9 cellular contexts compared by ENCODE assay signal in the genomic region with DNA sequence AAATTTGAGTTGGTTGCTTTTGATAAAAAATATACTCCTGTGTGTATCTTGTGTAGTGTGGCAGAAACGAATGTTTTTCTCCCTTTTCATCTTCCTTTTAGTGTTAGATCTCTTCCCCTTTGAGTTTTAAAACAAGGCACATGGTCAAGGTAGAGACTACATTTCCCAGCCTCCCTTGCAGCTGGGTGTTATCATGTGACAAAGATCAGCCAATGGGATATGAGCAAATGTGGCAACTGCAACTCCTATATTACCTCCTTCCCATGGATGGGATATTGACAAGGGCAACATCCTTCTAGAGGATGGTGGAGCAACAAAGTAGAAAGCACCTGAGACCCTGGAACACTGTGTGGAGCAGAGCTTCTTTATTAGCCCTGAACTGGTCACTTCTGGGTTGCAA. TPM values are rescaled to one million over a fixed set of nuclear protein-coding genes. Genes with fewer than 3 reads are reported as not detected.
DNase-seq lines count a peak whose midpoint lies in the region; ATAC-seq and TF ChIP-seq lines count a peak whose summit lies in the region.
"Had no signal": no experiment of that assay in that cellular context is flagged by ENCODE, and none has a peak within 500 bp of the region (broad histone marks: within the 10 kb centered on the region; RNA-seq: fewer than 3 reads in every experiment).

No MANE protein-coding gene starts in this region.

- no peaks in the 10 kb centered on the region for H3K4me1 ChIP-seq in CD4-positive, alpha-beta memory T cell (ENCODE audit: insufficient read depth, low read length)
- no peaks in the 10 kb centered on the region for H3K4me1 ChIP-seq in HAP-1
- no peaks in the 10 kb centered on the region for H3K4me1 ChIP-seq in smooth muscle cell (ENCODE audit: low read depth)

- no peak overlapping the region for H2AFZ ChIP-seq in smooth muscle cell (ENCODE audit: low read depth)

- no peaks in the 10 kb centered on the region for H3K79me2 ChIP-seq in smooth muscle cell (ENCODE audit: low read depth)

- ATAC-seq in GM19324 (IDR thresholded peaks at IDR 0.05; ENCODE audit: low FRiP score, unreplicated experiment) (no peak), GM18873 (IDR thresholded peaks at IDR 0.05; ENCODE audit: low FRiP score, unreplicated experiment) (no peak)

- H4K20me1 ChIP-seq in smooth muscle cell (ENCODE audit: low read depth): no peaks in the 10 kb centered on the region

- H3K36me3 ChIP-seq in CD4-positive, alpha-beta memory T cell (ENCODE audit: insufficient read depth, low read length): no peaks in the 10 kb centered on the region
- H3K36me3 ChIP-seq in HAP-1 (replicated peaks): no peaks in the 10 kb centered on the region
- no peaks in the 10 kb centered on the region for H3K36me3 ChIP-seq in smooth muscle cell (ENCODE audit: low read depth)

- no peaks in the 10 kb centered on the region for H3F3A ChIP-seq in smooth muscle cell (ENCODE audit: low read depth)

- no peak overlapping the region for H3K4me3 Mint-ChIP-seq in CD4-positive, alpha-beta memory T cell
- H3K4me3 Mint-ChIP-seq: activated naive CD8-positive, alpha-beta T cell treated with anti-CD3 and anti-CD28 coated beads, Interleukin-2, amount 10 ng/mL, durations not matched to agents 7 days and 5 days had no signal

- no peak for TF ChIP-seq CTCF in RWPE1 (conservative IDR thresholded peaks at IDR 0.05; ENCODE audit: low read depth)
- no peak for TF ChIP-seq CTCF in smooth muscle cell (IDR thresholded peaks at IDR 0.05; ENCODE audit: borderline replicate concordance, insufficient read depth, poor library complexity, severe bottlenecking)

- peaks cover 0 to 16% (median 5%) of the 10 kb centered on the region in 8 donors for H3K9me3 Mint-ChIP-seq in CD4-positive, alpha-beta memory T cell

- H3K27ac Mint-ChIP-seq in CD4-positive, alpha-beta memory T cell: peak overlapping the region in 1 of 7 donors; percentile 38
- H3K27ac Mint-ChIP-seq: activated naive CD8-positive, alpha-beta T cell treated with anti-CD3 and anti-CD28 coated beads, Interleukin-2, amount 10 ng/mL, durations not matched to agents 7 days and 5 days had no signal

- no peak overlapping the region for H3K9ac ChIP-seq in smooth muscle cell (ENCODE audit: low read depth)

- no peaks in the 10 kb centered on the region for H3K9me3 ChIP-seq in CD4-positive, alpha-beta memory T cell (ENCODE audit: control insufficient read depth in 1 of 2, low read length in 2 of 2)
- H3K9me3 ChIP-seq in HAP-1 (no peaks in the 10 kb centered on the region), smooth muscle cell (replicated peaks; ENCODE audit: low read depth) (no peaks in the 10 kb centered on the region)

- H3K27ac ChIP-seq in CD4-positive, alpha-beta memory T cell (ENCODE audit: low read depth, low read length): no peak overlapping the region
- no peak overlapping the region for H3K27ac ChIP-seq in RWPE1
- no peak overlapping the region for H3K27ac ChIP-seq in smooth muscle cell (ENCODE audit: low read depth)

- H3K27me3 ChIP-seq in CD4-positive, alpha-beta memory T cell (ENCODE audit: insufficient read depth, low read length): no peaks in the 10 kb centered on the region
- H3K27me3 ChIP-seq in HAP-1 (ENCODE audit: low read depth) (no peaks in the 10 kb centered on the region), smooth muscle cell (ENCODE audit: low read depth) (no peaks in the 10 kb centered on the region)

- H3K4me2 ChIP-seq in smooth muscle cell: no peak overlapping the region

- no peaks in the 10 kb centered on the region for H3K36me3 Mint-ChIP-seq in CD4-positive, alpha-beta memory T cell
- H3K36me3 Mint-ChIP-seq: activated naive CD8-positive, alpha-beta T cell treated with anti-CD3 and anti-CD28 coated beads, Interleukin-2, amount 10 ng/mL, durations not matched to agents 7 days and 5 days had no signal

- intact Hi-C loops in CD4-positive, alpha-beta memory T cell (cut with micrococcal nuclease): no loop called here

- POLR2A ChIA-PET in CD4-positive, alpha-beta memory T cell (lab: Charles Lee; ENCODE audit: partially characterized antibody): no interaction called here
- POLR2A ChIA-PET in RWPE1 (lab: Yijun Ruan, JAX; ENCODE audit: low non-redundant PET): no interaction called here

- peaks cover 0 to 2% (median 0%) of the 10 kb centered on the region in 4 donors for H3K4me1 Mint-ChIP-seq in CD4-positive, alpha-beta memory T cell
- H3K4me1 Mint-ChIP-seq: activated naive CD8-positive, alpha-beta T cell treated with anti-CD3 and anti-CD28 coated beads, Interleukin-2, amount 10 ng/mL, durations not matched to agents 7 days and 5 days had no signal

- H3K4me3 ChIP-seq in CD4-positive, alpha-beta memory T cell (ENCODE audit: low read length in 2 of 2): no peak overlapping the region
- H3K4me3 ChIP-seq in HAP-1: no peak overlapping the region
- H3K4me3 ChIP-seq in smooth muscle cell: no peak overlapping the region

- DNase-seq in CD4-positive, alpha-beta memory T cell: peak in 4 of 5 donors; percentile 1 to 26 (median 14)
- DNase-seq in HAP-1 (ENCODE audit: low spot score in 2 of 2) (peak; percentile 18 to 36), RWPE1 (ENCODE audit: low spot score) (peak; percentile 81), foreskin melanocyte (peak; percentile 6), smooth muscle cell (lab: John Stamatoyannopoulos, UW; ENCODE audit: unreplicated experiment) (no peak), NCI-H1092 treated with DMSO at 0.1 percent for 48 hours (lab: John Stamatoyannopoulos, UW) (no peak)
- DNase-seq: activated naive CD8-positive, alpha-beta T cell treated with anti-CD3 and anti-CD28 coated beads, Interleukin-2, amount 10 ng/mL, durations not matched to agents 7 days and 5 days had no signal

- in situ Hi-C loops in HAP-1 (cut with MboI; ENCODE audit: low sequenced_read_pairs): no loop called here

- WGBS in smooth muscle cell (ENCODE audit: low lambda C conversion rate): 17% methylated on average over 1 of the region's 1 CpG

- peaks cover 0 to 2% of the 10 kb centered on the region in 2 donors for H3K27me3 Mint-ChIP-seq in CD4-positive, alpha-beta memory T cell
- H3K27me3 Mint-ChIP-seq: activated naive CD8-positive, alpha-beta T cell treated with anti-CD3 and anti-CD28 coated beads, Interleukin-2, amount 10 ng/mL, durations not matched to agents 7 days and 5 days had no signal

- CTCF ChIA-PET in CD4-positive, alpha-beta memory T cell (lab: Charles Lee; ENCODE audit: partially characterized antibody): no interaction called here
- CTCF ChIA-PET in RWPE1 (lab: Yijun Ruan, JAX): interaction anchor here (0.6 kb wide), 1 partner anchor 78 kb away, joined by 3 read pairs; no protein-coding TSS in a partner anchor

RNA-seq across cellular contexts. Expression of a gene that starts 42.4 kb away (rescaled TPM):
- not detected for total RNA-seq in CD4-positive, alpha-beta memory T cell
- not detected for polyA plus RNA-seq in CD4-positive, alpha-beta memory T cell
- not detected in 2 replicates for total RNA-seq in smooth muscle cell
- polyA plus RNA-seq in smooth muscle cell: not detected in 2 replicates
- total RNA-seq: activated naive CD8-positive, alpha-beta T cell treated with anti-CD3 and anti-CD28 coated beads, Interleukin-2, amount 10 ng/mL, durations not matched to agents 7 days and 5 days had no signal

RNA-seq across cellular contexts. Expression of a gene that starts 49.4 kb away (rescaled TPM):
- total RNA-seq in CD4-positive, alpha-beta memory T cell: not detected
- polyA plus RNA-seq in CD4-positive, alpha-beta memory T cell: under 1 TPM in 1 of 2 donors, not detected in 1; 0.20 TPM
- not detected in 2 replicates for total RNA-seq in smooth muscle cell
- not detected in 2 replicates for polyA plus RNA-seq in smooth muscle cell

RNA-seq across cellular contexts. Expression of a gene that starts 57.6 kb away (rescaled TPM):
- 10 to 100 TPM; 45.9 to 48.3 TPM for total RNA-seq in CD4-positive, alpha-beta memory T cell
- 10 to 100 TPM; 10.3 to 12.5 TPM for polyA plus RNA-seq in CD4-positive, alpha-beta memory T cell
- 16.0 and 16.4 TPM in 2 replicates for total RNA-seq in smooth muscle cell
- polyA plus RNA-seq in smooth muscle cell: 14.8 and 15.8 TPM in 2 replicates

Comparison
In these comparisons a context has a peak if more than half of its experiments do, and no peak if none do; other contexts are left out.
1. DNase-seq: peak in CD4-positive, alpha-beta memory T cell (4 of 5), HAP-1 (2 of 2), RWPE1 (single experiment) and foreskin melanocyte (single experiment); none in smooth muscle cell (single experiment) and NCI-H1092 treated with DMSO at 0.1 percent for 48 hours (single experiment).